In genomic region chr10:19783721-19784120, GRCh38 we compare ENCODE assay signal across 5 cellular contexts.
"Had no signal": no experiment of that assay in that cellular context is flagged by ENCODE, and none has a peak within 500 bp of the region (broad histone marks: within the 10 kb centered on the region; RNA-seq: fewer than 3 reads in every experiment).

No MANE protein-coding gene starts in this region.

- H3K36me3 ChIP-seq: HAP-1 had no signal

- DNase-seq: GOT3, H7, HFFc6 had no signal

- H3K27ac ChIP-seq: HL-60 had no signal

- H3K9me3 ChIP-seq: HAP-1 had no signal

- H3K4me1 ChIP-seq: HAP-1 had no signal

- H3K4me3 ChIP-seq: HAP-1 had no signal
